ENCODE assay signal across 20 cellular contexts in genomic region chr11:17378655-17379054, GRCh38. TPM values are rescaled to one million over a fixed set of nuclear protein-coding genes. Genes with fewer than 3 reads are reported as not detected.
"Had no signal": no experiment of that assay in that cellular context is flagged by ENCODE, and none has a peak within 500 bp of the region (broad histone marks: within the 10 kb centered on the region; RNA-seq: fewer than 3 reads in every experiment).

No MANE protein-coding gene starts in this region.

- FAIRE-seq: frontal cortex, islet of Langerhans, urothelium cell line had no signal

- H3K4me3 Mint-ChIP-seq: naive thymus-derived CD8-positive, alpha-beta T cell had no signal

- H3K27me3 Mint-ChIP-seq: naive thymus-derived CD8-positive, alpha-beta T cell had no signal

- H3K27me3 ChIP-seq: dorsolateral prefrontal cortex, heart left ventricle, neutrophil, sigmoid colon had no signal

- H3K27ac Mint-ChIP-seq: naive thymus-derived CD8-positive, alpha-beta T cell had no signal

- H3K4me3 ChIP-seq: dorsolateral prefrontal cortex, heart left ventricle, mucosa of descending colon, sigmoid colon, skin epidermis had no signal

- H3K36me3 ChIP-seq: neutrophil had no signal

- ATAC-seq: heart left ventricle; left lobe of liver; mucosa of descending colon; naive thymus-derived CD8-positive, alpha-beta T cell had no signal

- H3K4me1 ChIP-seq: sigmoid colon had no signal

- DNase-seq: cortex of kidney; dorsolateral prefrontal cortex; effector CD8-positive, alpha-beta T cell; heart left ventricle; hypothalamus; mucosa of descending colon; naive thymus-derived CD8-positive, alpha-beta T cell; posterior cingulate gyrus; sigmoid colon; stimulated activated CD4-positive, alpha-beta T cell treated with anti-CD3 and anti-CD28 coated beads, Interleukin-2, amount 100 ng/mL, for 24 hours; stimulated activated CD4-positive, alpha-beta T cell treated with anti-CD3 and anti-CD28 coated beads, Interleukin-4, amount 100 ng/mL, for 4 hours; stimulated activated naive CD4-positive, alpha-beta T cell; trophoblast cell had no signal

- H3K27ac ChIP-seq: dorsolateral prefrontal cortex, heart left ventricle, neutrophil, sigmoid colon, skin epidermis had no signal

RNA-seq across cellular contexts. Expression of gene KCNJ11, which starts 9.8 kb away (rescaled TPM):
- total RNA-seq: glomerular endothelial cell had no signal
